1 cellular context compared by ENCODE assay signal in genomic region chr10:97494863-97495506, GRCh38.
TF ChIP-seq lines count a peak whose summit lies in the region.

No MANE protein-coding gene starts in this region.

TF ChIP-seq in GM12878, 131 proteins besides CTCF, POLR2A, EP300 and RAD21:
- no peak for TF ChIP-seq ATF7 (IDR thresholded peaks at IDR 0.05; ENCODE audit: low read depth)
- TF ChIP-seq CREM (IDR thresholded peaks at IDR 0.05; ENCODE audit: low read depth), result no peak
- TF ChIP-seq, protein P1, sequence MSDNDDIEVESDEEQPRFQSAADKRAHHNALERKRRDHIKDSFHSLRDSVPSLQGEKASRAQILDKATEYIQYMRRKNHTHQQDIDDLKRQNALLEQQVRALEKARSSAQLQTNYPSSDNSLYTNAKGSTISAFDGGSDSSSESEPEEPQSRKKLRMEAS (IDR thresholded peaks at IDR 0.05; ENCODE audit: low read depth, low read length), result no peak
- TF ChIP-seq, protein P2, sequence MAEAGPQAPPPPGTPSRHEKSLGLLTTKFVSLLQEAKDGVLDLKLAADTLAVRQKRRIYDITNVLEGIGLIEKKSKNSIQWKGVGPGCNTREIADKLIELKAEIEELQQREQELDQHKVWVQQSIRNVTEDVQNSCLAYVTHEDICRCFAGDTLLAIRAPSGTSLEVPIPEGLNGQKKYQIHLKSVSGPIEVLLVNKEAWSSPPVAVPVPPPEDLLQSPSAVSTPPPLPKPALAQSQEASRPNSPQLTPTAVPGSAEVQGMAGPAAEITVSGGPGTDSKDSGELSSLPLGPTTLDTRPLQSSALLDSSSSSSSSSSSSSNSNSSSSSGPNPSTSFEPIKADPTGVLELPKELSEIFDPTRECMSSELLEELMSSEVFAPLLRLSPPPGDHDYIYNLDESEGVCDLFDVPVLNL (IDR thresholded peaks at IDR 0.05; ENCODE audit: low read depth, low read length), result no peak
- no peak for TF ChIP-seq PAX8 (IDR thresholded peaks at IDR 0.05)
- no peak for TF ChIP-seq ETV6 (conservative IDR thresholded peaks at IDR 0.05 in 1 of 2, IDR thresholded peaks at IDR 0.05 in 1 of 2; ENCODE audit: borderline replicate concordance in 1 of 2, low read depth in 1 of 2)
- no peak for TF ChIP-seq RCOR1 (conservative IDR thresholded peaks at IDR 0.05; ENCODE audit: low read depth, low read length)
- no peak for TF ChIP-seq BRCA1 (IDR thresholded peaks at IDR 0.05; ENCODE audit: low read depth, low read length)
- TF ChIP-seq IRF5 (IDR thresholded peaks at IDR 0.05; ENCODE audit: borderline replicate concordance), result no peak
TF ChIP-seq in GM12878: peak in this region for 0.
